ENCODE assay signal across 9 cellular contexts in genomic region chr11:4606231-4607015, GRCh38. TPM values are rescaled to one million over a fixed set of nuclear protein-coding genes. Genes with fewer than 3 reads are reported as not detected.
DNase-seq lines count a peak whose midpoint lies in the region; ATAC-seq, FAIRE-seq and TF ChIP-seq lines count a peak whose summit lies in the region.
"Had no signal": no experiment of that assay in that cellular context is flagged by ENCODE, and none has a peak within 500 bp of the region (broad histone marks: within the 10 kb centered on the region; RNA-seq: fewer than 3 reads in every experiment).

No MANE protein-coding gene starts in this region.

- H3K27ac ChIP-seq in H9 (ENCODE audit: insufficient read length, low read depth, low read length) = no peak overlapping the region
- no peak overlapping the region for H3K27ac ChIP-seq in astrocyte (ENCODE audit: low read depth, low read length)
- no peak overlapping the region for H3K27ac ChIP-seq in mesenchymal stem cell (ENCODE audit: low read length, poor library complexity, severe bottlenecking)

- no peak overlapping the region for H2BK20ac ChIP-seq in H9 (ENCODE audit: low read depth, low read length, poor library complexity, severe bottlenecking)

- peaks cover 2% of the 10 kb centered on the region for H3K36me3 ChIP-seq in astrocyte (ENCODE audit: insufficient read depth, low read length)
- H3K36me3 ChIP-seq in mesenchymal stem cell (ENCODE audit: control insufficient read depth in 1 of 2, insufficient read depth in 2 of 2, low read depth in 1 of 2, low read length in 2 of 2) = peaks cover 20 to 36% of the 10 kb centered on the region in 2 experiments

- H3K27me3 ChIP-seq in H9 (ENCODE audit: insufficient read depth, low read length) (no peaks in the 10 kb centered on the region), astrocyte (ENCODE audit: insufficient read depth, low read length) (no peaks in the 10 kb centered on the region), mesenchymal stem cell (ENCODE audit: control insufficient read depth in 1 of 2, insufficient read depth in 1 of 2, low read length in 2 of 2) (no peaks in the 10 kb centered on the region)

- no peak for ATAC-seq in GM18858 (IDR thresholded peaks at IDR 0.05; ENCODE audit: unreplicated experiment)

- H3K27ac Mint-ChIP-seq in H9 (no peak overlapping the region), astrocyte (ENCODE audit: unreplicated experiment) (no peak overlapping the region)

- H4K5ac ChIP-seq in H9 (ENCODE audit: insufficient read length, low read depth, low read length) = no peak overlapping the region

- no peak overlapping the region for H3K9ac ChIP-seq in H9 (ENCODE audit: extremely low read depth, insufficient read length, low read length)
- H3K9ac ChIP-seq in astrocyte (ENCODE audit: low read length) = no peak overlapping the region
- peak overlapping the region; percentile 93 for H3K9ac ChIP-seq in mesenchymal stem cell (ENCODE audit: low read length)

- H3K14ac ChIP-seq in H9 (ENCODE audit: insufficient read depth, low read length) (no peak overlapping the region), mesenchymal stem cell (ENCODE audit: low read length in 2 of 2) (no peak overlapping the region)

- H4K91ac ChIP-seq in H9 (ENCODE audit: insufficient read length, low read depth, low read length) (no peak overlapping the region), mesenchymal stem cell (ENCODE audit: low read length) (no peak overlapping the region)

- H3K79me1 ChIP-seq in H9 (ENCODE audit: insufficient read depth, low read depth, low read length, poor library complexity, severe bottlenecking) (no peaks in the 10 kb centered on the region), mesenchymal stem cell (replicated peaks; ENCODE audit: low read length, poor library complexity, severe bottlenecking) (peaks cover 7% of the 10 kb centered on the region)

- H3K27me3 Mint-ChIP-seq in H9 (ENCODE audit: low read depth) (peaks cover 13% of the 10 kb centered on the region), astrocyte (ENCODE audit: low read depth, unreplicated experiment) (no peaks in the 10 kb centered on the region)

- H3K4me2 ChIP-seq in H9 (ENCODE audit: insufficient read depth, insufficient read length, low read length) (peak overlapping the region; percentile 62), astrocyte (ENCODE audit: low read length) (peak overlapping the region; percentile 80), mesenchymal stem cell (ENCODE audit: low read length, poor library complexity, severe bottlenecking) (no peak overlapping the region)

- H4K8ac ChIP-seq in H9 (replicated peaks; ENCODE audit: insufficient read length, low read depth, low read length) (no peak overlapping the region), mesenchymal stem cell (ENCODE audit: low read length) (no peak overlapping the region)

- no peak overlapping the region for H2BK120ac ChIP-seq in H9 (ENCODE audit: low read depth, low read length, poor library complexity, severe bottlenecking)
- no peak overlapping the region for H2BK120ac ChIP-seq in mesenchymal stem cell (ENCODE audit: low read depth, low read length)

- H3K36me3 Mint-ChIP-seq in H9 (ENCODE audit: insufficient read depth in 1 of 3, low read depth in 3 of 3) (peaks cover 2 to 8% (median 6%) of the 10 kb centered on the region in 3 experiments; a peak in 6 of 7 replicates), astrocyte (ENCODE audit: low read depth, unreplicated experiment) (peaks cover 10% of the 10 kb centered on the region)

- H4K20me1 ChIP-seq in H9 (ENCODE audit: control insufficient read depth, insufficient read depth, insufficient read length) (no peaks in the 10 kb centered on the region), astrocyte (ENCODE audit: insufficient read depth, low read length) (no peaks in the 10 kb centered on the region)

- H3K23ac ChIP-seq in H9 (ENCODE audit: insufficient read length, low read depth, low read length) (no peak overlapping the region), mesenchymal stem cell (ENCODE audit: low read length in 2 of 2) (no peak overlapping the region)

- no peak overlapping the region for H3K4ac ChIP-seq in H9 (ENCODE audit: low read depth, low read length)
- H3K4ac ChIP-seq in mesenchymal stem cell (ENCODE audit: low read depth in 1 of 2, low read length in 2 of 2) = no peak overlapping the region

- DNase-seq in AG09309 (ENCODE audit: low read depth) = peak; percentile 11
- no peak for DNase-seq in H9
- no peak for DNase-seq in astrocyte (ENCODE audit: low read depth)
- peak; percentile 1 for DNase-seq in mesenchymal stem cell
- DNase-seq in HCEC 1CT = no peak
- no peak for DNase-seq in GM10266 (ENCODE audit: extremely low spot score)
- DNase-seq in GF-D8 (lab: John Stamatoyannopoulos, UW) = no peak

- H3K79me2 ChIP-seq in H9 (ENCODE audit: insufficient read depth, low read length) (no peaks in the 10 kb centered on the region), astrocyte (ENCODE audit: insufficient read depth, low read length) (no peaks in the 10 kb centered on the region)

- H3K23me2 ChIP-seq in H9 (ENCODE audit: insufficient read length, low read depth, low read length, poor library complexity, severe bottlenecking) = no peaks in the 10 kb centered on the region

- H3K4me3 Mint-ChIP-seq in H9 = peak overlapping the region; percentile 82 to 88; a peak in 3 of 5 replicates
- H3K4me3 Mint-ChIP-seq in astrocyte (ENCODE audit: unreplicated experiment) = peak overlapping the region; percentile 97

- H3K9me3 ChIP-seq in H9 (ENCODE audit: control insufficient read depth, low read depth, low read length) (no peaks in the 10 kb centered on the region), astrocyte (ENCODE audit: insufficient read depth, low read depth, low read length) (no peaks in the 10 kb centered on the region), mesenchymal stem cell (ENCODE audit: control insufficient read depth, low read length) (no peaks in the 10 kb centered on the region)

- TF ChIP-seq CTCF in AG09309 (IDR thresholded peaks at IDR 0.05; ENCODE audit: control insufficient read depth, insufficient read depth, low read depth, low read length, missing control alignments) (no peak), H9 (conservative IDR thresholded peaks at IDR 0.05) (no peak), astrocyte (IDR thresholded peaks at IDR 0.05; ENCODE audit: insufficient read depth, low read depth, low read length) (no peak), GM10266 (IDR thresholded peaks at IDR 0.05; ENCODE audit: control insufficient read depth, insufficient read depth, low read depth, missing control alignments) (no peak)

- H2AFZ ChIP-seq in H9 (ENCODE audit: low read length) (no peak overlapping the region), astrocyte (ENCODE audit: low read depth, low read length) (no peak overlapping the region), mesenchymal stem cell (ENCODE audit: low read depth, low read length) (no peak overlapping the region)

- H2BK12ac ChIP-seq in H9 (ENCODE audit: insufficient read length, low read depth, low read length) = no peak overlapping the region
- no peak overlapping the region for H2BK12ac ChIP-seq in mesenchymal stem cell (ENCODE audit: low read length in 2 of 2)

- H3T11ph ChIP-seq in H9 (ENCODE audit: low read length) = no peak overlapping the region

- no peak overlapping the region for H3K56ac ChIP-seq in H9 (ENCODE audit: insufficient read length, low read depth, low read length)

- H3K4me1 Mint-ChIP-seq in H9 = peaks cover 7 to 9% of the 10 kb centered on the region in 2 experiments
- H3K4me1 Mint-ChIP-seq in astrocyte (ENCODE audit: low read depth, unreplicated experiment) = peaks cover 4% of the 10 kb centered on the region

- H2BK15ac ChIP-seq in H9 (ENCODE audit: low read depth, low read length) (no peak overlapping the region), mesenchymal stem cell (ENCODE audit: low read depth, poor library complexity, severe bottlenecking) (no peak overlapping the region)

- no peak for FAIRE-seq in astrocyte (lab: Jason Lieb, UNC)

- no peak overlapping the region for H2BK5ac ChIP-seq in H9 (ENCODE audit: insufficient read length, low read length)
- no peak overlapping the region for H2BK5ac ChIP-seq in mesenchymal stem cell (ENCODE audit: low read depth, low read length, poor library complexity, severe bottlenecking)

- H3K4me1 ChIP-seq in H9 (ENCODE audit: insufficient read depth, low read length) (no peaks in the 10 kb centered on the region), astrocyte (ENCODE audit: insufficient read depth, low read length) (peaks cover 7% of the 10 kb centered on the region), mesenchymal stem cell (ENCODE audit: control insufficient read depth, insufficient read depth, low read depth, low read length) (no peaks in the 10 kb centered on the region)

- H3K9me3 Mint-ChIP-seq in H9 = no peaks in the 10 kb centered on the region
- H3K9me3 Mint-ChIP-seq in astrocyte (ENCODE audit: unreplicated experiment) = no peaks in the 10 kb centered on the region

- H3K18ac ChIP-seq in H9 (ENCODE audit: insufficient read length, low read depth, low read length) (no peak overlapping the region), mesenchymal stem cell (ENCODE audit: low read depth in 1 of 2, low read length in 2 of 2) (no peak overlapping the region)

- WGBS in H9 (ENCODE audit: extremely low coverage, insufficient read length, low lambda C conversion rate) = no CpG with 5 or more reads among the region's 1 CpG
- 40% methylated on average over 1 of the region's 1 CpG for WGBS in mesenchymal stem cell

- H3K4me3 ChIP-seq in AG09309 (ENCODE audit: control insufficient read depth, low read depth, low read length) = no peak overlapping the region
- peak overlapping the region; percentile 68 for H3K4me3 ChIP-seq in astrocyte (ENCODE audit: insufficient read depth, low read depth, low read length)
- peak overlapping the region in 1 of 2 experiments; percentile 85 for H3K4me3 ChIP-seq in mesenchymal stem cell (ENCODE audit: insufficient read depth in 1 of 2, low read depth in 1 of 2, low read length in 2 of 2)

- H2AK5ac ChIP-seq in H9 (ENCODE audit: insufficient read length, low read length) = no peak overlapping the region
- no peak overlapping the region for H2AK5ac ChIP-seq in mesenchymal stem cell (ENCODE audit: low read length, severe bottlenecking)

RNA-seq across cellular contexts. Expression of gene TRIM68, which starts 1.6 kb away (rescaled TPM):
- total RNA-seq in H9 (2021) = 7.5 and 9.9 TPM in 2 replicates
- 10.7 and 11.5 TPM in 2 replicates for total RNA-seq in astrocyte
- 5.0 TPM for polyA plus RNA-seq in mesenchymal stem cell (2013, experiment 1 of 2)
- polyA plus RNA-seq in mesenchymal stem cell (2013, experiment 2 of 2) = 5.4 TPM

RNA-seq across cellular contexts. Expression of gene OR52I1, which starts 12.6 kb away (rescaled TPM):
- not detected in 2 replicates for total RNA-seq in H9 (2021)
- total RNA-seq in astrocyte = not detected in 2 replicates
- not detected for polyA plus RNA-seq in mesenchymal stem cell (2013, experiment 1 of 2)
- polyA plus RNA-seq in mesenchymal stem cell (2013, experiment 2 of 2) = not detected
- total RNA-seq: SK-MEL-5 had no signal

RNA-seq across cellular contexts. Expression of gene OR52I2, which starts 24.9 kb away (rescaled TPM):
- not detected in 2 replicates for total RNA-seq in H9 (2021)
- total RNA-seq in astrocyte = not detected in 2 replicates
- polyA plus RNA-seq in mesenchymal stem cell (2013, experiment 1 of 2) = not detected
- polyA plus RNA-seq in mesenchymal stem cell (2013, experiment 2 of 2) = not detected
- total RNA-seq: SK-MEL-5 had no signal

RNA-seq across cellular contexts. Expression of gene OR51D1, which starts 30.9 kb away (rescaled TPM):
- not detected in 2 replicates for total RNA-seq in H9 (2021)
- not detected in 2 replicates for total RNA-seq in astrocyte
- not detected for polyA plus RNA-seq in mesenchymal stem cell (2013, experiment 1 of 2)
- not detected for polyA plus RNA-seq in mesenchymal stem cell (2013, experiment 2 of 2)
- total RNA-seq: SK-MEL-5 had no signal

RNA-seq across cellular contexts. Expression of gene OR51E1, which starts 37.4 kb away (rescaled TPM):
- total RNA-seq in H9 (2021) = not detected in 2 replicates
- not detected in 2 replicates for total RNA-seq in astrocyte
- not detected for polyA plus RNA-seq in mesenchymal stem cell (2013, experiment 1 of 2)
- polyA plus RNA-seq in mesenchymal stem cell (2013, experiment 2 of 2) = 0.01 TPM
- total RNA-seq: SK-MEL-5 had no signal

Comparison
In these comparisons a context has a peak if more than half of its experiments do, and no peak if none do; other contexts are left out.
1. DNase-seq: peak in AG09309 (single experiment) and mesenchymal stem cell (single experiment); none in H9 (single experiment), astrocyte (single experiment), HCEC 1CT (single experiment), GM10266 (single experiment) and GF-D8 (single experiment).